ENCODE assay signal across 1 cellular context in the genomic region with DNA sequence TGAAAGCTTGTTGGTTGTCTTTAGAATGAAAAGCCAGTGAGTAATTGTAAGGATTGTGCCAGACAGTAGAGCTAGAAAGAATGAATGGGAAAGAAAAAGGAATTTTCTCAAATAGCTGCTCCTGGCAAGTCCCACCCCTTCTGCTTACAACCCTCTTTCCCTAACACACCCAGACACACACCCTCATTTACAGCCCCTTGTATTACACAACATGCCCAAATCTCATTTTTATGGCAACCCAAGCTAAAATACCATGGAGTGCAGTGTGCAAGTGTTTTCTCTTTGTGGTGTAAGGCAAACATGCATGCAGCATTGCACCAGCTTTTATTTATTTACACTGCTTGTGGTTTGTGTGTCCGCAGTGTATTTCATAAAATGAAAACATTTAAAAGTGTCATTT.
TF ChIP-seq lines count a peak whose summit lies in the region.

No MANE protein-coding gene starts in this region.

TF ChIP-seq in IMR-90, 13 proteins besides CTCF, POLR2A, EP300 and RAD21:
- TF ChIP-seq CEBPB (IDR thresholded peaks at IDR 0.05; ENCODE audit: low read depth, low read length) (peak; percentile 75), MAZ (IDR thresholded peaks at IDR 0.05; ENCODE audit: borderline replicate concordance, low read depth, low read length) (no peak), BHLHE40 (IDR thresholded peaks at IDR 0.05; ENCODE audit: low read depth, low read length) (peak; percentile 25; the same call in 1 of the 2 replicates), RFX5 (IDR thresholded peaks at IDR 0.05; ENCODE audit: low read depth, low read length) (no peak)
